19 cellular contexts compared by ENCODE assay signal in the genomic region with DNA sequence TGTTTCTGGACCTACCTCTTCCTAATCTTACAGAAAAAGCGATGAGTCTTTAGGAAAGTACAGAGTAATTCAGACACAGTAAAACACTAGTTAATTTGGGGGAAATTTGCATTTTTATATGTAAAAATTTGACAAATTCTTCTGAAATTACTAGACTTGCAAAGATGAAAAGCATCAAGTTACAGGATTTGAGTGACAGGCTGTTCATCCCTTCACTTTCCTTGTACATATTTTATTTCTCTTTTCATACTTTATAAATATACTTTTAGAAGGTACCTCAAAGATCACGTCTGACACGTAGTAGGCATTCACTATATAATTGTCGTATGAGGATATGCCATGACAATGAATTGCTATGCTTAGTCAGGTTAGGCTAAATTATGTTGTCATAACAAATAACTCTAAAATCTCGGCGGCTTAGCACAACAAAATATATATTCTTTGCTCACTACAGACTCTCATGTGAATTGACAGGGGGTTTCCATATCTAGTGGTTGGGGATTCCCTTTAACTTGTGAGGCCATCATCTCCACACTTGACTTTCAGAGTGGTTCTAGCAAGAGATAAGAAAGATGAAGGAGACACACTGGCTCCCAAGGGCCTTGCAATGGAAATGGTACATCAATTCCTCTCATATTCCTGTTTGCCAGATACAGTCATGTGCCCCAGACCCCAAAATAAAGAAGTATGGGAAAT.
DNase-seq lines count a peak whose midpoint lies in the region; ATAC-seq and TF ChIP-seq lines count a peak whose summit lies in the region.
"Had no signal": no experiment of that assay in that cellular context is flagged by ENCODE, and none has a peak within 500 bp of the region (broad histone marks: within the 10 kb centered on the region; RNA-seq: fewer than 3 reads in every experiment).

No MANE protein-coding gene starts in this region.

- dilution Hi-C loops in mammary epithelial cell (cut with HindIII; ENCODE audit: low sequenced_read_pairs) = no loop called here

- H3K27me3 ChIP-seq in mammary epithelial cell (ENCODE audit: insufficient read depth, low read length) (no peaks in the 10 kb centered on the region), dorsolateral prefrontal cortex (no peaks in the 10 kb centered on the region)
- H3K27me3 ChIP-seq: BLaER1, brain microvascular endothelial cell, foreskin keratinocyte had no signal

- DNase-seq in mammary epithelial cell (no peak), dorsolateral prefrontal cortex (no peak), substantia nigra (lab: John Stamatoyannopoulos, UW) (no peak)
- no peak for DNase-seq in activated CD8-positive, alpha-beta memory T cell treated with anti-CD3 and anti-CD28 coated beads, Interleukin-2, amount 50 U/mL, for 4 hours
- DNase-seq: activated T-cell treated with anti-CD3 and anti-CD28 coated beads, Interleukin-2, amount 50 U/mL, for 1 hour; brain microvascular endothelial cell; cortex of kidney; DMS 273 treated with DMSO at 0.1 percent for 48 hours; foreskin keratinocyte; left colon; small intestine had no signal

- no peak overlapping the region for H3K9ac ChIP-seq in mammary epithelial cell (ENCODE audit: insufficient read depth, low read length)
- H3K9ac ChIP-seq: BLaER1, parathyroid adenoma had no signal

- H3K27ac ChIP-seq in mammary epithelial cell (ENCODE audit: insufficient read depth, low read depth, low read length) (no peak overlapping the region), dorsolateral prefrontal cortex (no peak overlapping the region), substantia nigra (ENCODE audit: low read depth, low read length, poor library complexity, severe bottlenecking) (no peak overlapping the region)
- H3K27ac ChIP-seq: BLaER1, brain microvascular endothelial cell, foreskin keratinocyte, parathyroid adenoma had no signal

- H2AFZ ChIP-seq in mammary epithelial cell (ENCODE audit: low read depth, low read length) = no peak overlapping the region
- H2AFZ ChIP-seq: parathyroid adenoma had no signal

- CTCF ChIA-PET in mammary epithelial cell (lab: Charles Lee; ENCODE audit: low non-redundant PET) = no interaction called here

- H4K20me1 ChIP-seq in mammary epithelial cell (ENCODE audit: insufficient read depth, low read length) = no peaks in the 10 kb centered on the region
- H4K20me1 ChIP-seq: BLaER1 had no signal

- ATAC-seq in GM18870 (IDR thresholded peaks at IDR 0.05; ENCODE audit: unreplicated experiment) (peak; percentile 68), HG02588 (IDR thresholded peaks at IDR 0.05; ENCODE audit: unreplicated experiment) (peak; percentile 88), HG03442 (IDR thresholded peaks at IDR 0.05; ENCODE audit: unreplicated experiment) (peak; percentile 66)
- ATAC-seq: foreskin keratinocyte, K562, left colon, SK-N-SH treated with all-trans-retinoic acid at 6 μM for 48 hours had no signal

- H3K4me2 ChIP-seq in mammary epithelial cell (ENCODE audit: insufficient read depth, low read depth, low read length) = no peak overlapping the region
- H3K4me2 ChIP-seq: BLaER1 had no signal

- no peak for TF ChIP-seq CTCF in mammary epithelial cell (conservative IDR thresholded peaks at IDR 0.05 in 1 of 2, IDR thresholded peaks at IDR 0.05 in 1 of 2; ENCODE audit: extremely low read depth in 1 of 2, insufficient read depth in 1 of 2, low read depth in 1 of 2, low read length in 2 of 2)
- TF ChIP-seq CTCF in dorsolateral prefrontal cortex (IDR thresholded peaks at IDR 0.05 in 54 of 56, conservative IDR thresholded peaks at IDR 0.05 in 2 of 56; ENCODE audit: low read depth in 1 of 56, partially characterized antibody in 56 of 56) = no peak

- no peaks in the 10 kb centered on the region for H3K4me1 ChIP-seq in mammary epithelial cell (ENCODE audit: insufficient read depth, low read length)
- H3K4me1 ChIP-seq: BLaER1, foreskin keratinocyte, parathyroid adenoma had no signal

- in situ Hi-C loops in mammary epithelial cell (cut with MboI; ENCODE audit: low sequenced_read_pairs in 2 of 2) = no loop called here

- no peaks in the 10 kb centered on the region for H3K9me3 ChIP-seq in mammary epithelial cell (replicated peaks; ENCODE audit: insufficient read depth, low read length)
- H3K9me3 ChIP-seq: BLaER1, thoracic aorta had no signal

- H3K4me3 ChIP-seq in mammary epithelial cell (replicated peaks in 1 of 3; ENCODE audit: insufficient read depth in 1 of 3, low read depth in 2 of 3, low read length in 3 of 3) (no peak overlapping the region), dorsolateral prefrontal cortex (no peak overlapping the region)
- H3K4me3 ChIP-seq: BLaER1, K562, thoracic aorta had no signal

- 98% methylated on average over 6 of the region's 6 CpGs for WGBS in mammary epithelial cell (ENCODE audit: low coverage, missing lambda C conversion rate)

- H3K79me2 ChIP-seq in mammary epithelial cell (ENCODE audit: insufficient read depth, low read length) = no peaks in the 10 kb centered on the region
- H3K79me2 ChIP-seq: parathyroid adenoma had no signal

- BruUV-seq in mammary epithelial cell (replicated peaks; lab: Mats Ljungman, UMichigan) = no TSS peak

- intact Hi-C loops in mammary epithelial cell (cut with micrococcal nuclease) (no loop called here), dorsolateral prefrontal cortex (cut with DNase I) (no loop called here)

- H3K36me3 ChIP-seq in mammary epithelial cell (ENCODE audit: insufficient read depth, low read length) = no peaks in the 10 kb centered on the region
- H3K36me3 ChIP-seq: BLaER1, brain microvascular endothelial cell, thoracic aorta had no signal
